In genomic region chr2:164439235-164439634, GRCh38 we compare ENCODE assay signal across 27 cellular contexts.
DNase-seq lines count a peak whose midpoint lies in the region; ATAC-seq, FAIRE-seq and TF ChIP-seq lines count a peak whose summit lies in the region.
"Had no signal": no experiment of that assay in that cellular context is flagged by ENCODE, and none has a peak within 500 bp of the region (broad histone marks: within the 10 kb centered on the region; RNA-seq: fewer than 3 reads in every experiment).

No MANE protein-coding gene starts in this region.

- no peak overlapping the region for H3K9ac ChIP-seq in Loucy (ENCODE audit: low read depth, low read length, poor library complexity, severe bottlenecking)
- H3K9ac ChIP-seq: BLaER1 had no signal

- H3K4me3 Mint-ChIP-seq in activated T-cell treated with anti-CD3 and anti-CD28 coated beads, Interleukin-2, amount 50 U/mL, for 4 hours, result no peak overlapping the region
- H3K4me3 Mint-ChIP-seq: CD14-positive monocyte; CD4-positive, alpha-beta memory T cell; CD4-positive, CD25-positive, alpha-beta regulatory T cell; CD8-positive, alpha-beta memory T cell had no signal

- peak; percentile 44 for FAIRE-seq in GM19239 (lab: Jason Lieb, UNC)
- FAIRE-seq: A204.1, GM12878, GM12892, GM18507 had no signal

- TF ChIP-seq CTCF in Loucy (conservative IDR thresholded peaks at IDR 0.05; ENCODE audit: low read length), result no peak
- no peak for TF ChIP-seq CTCF in VCaP (conservative IDR thresholded peaks at IDR 0.05)

- no peaks in the 10 kb centered on the region for H3K9me2 ChIP-seq in Loucy (replicated peaks; ENCODE audit: low read depth, low read length)

- no peak for DNase-seq in GM19239 (ENCODE audit: insufficient read length, low spot score)
- peak; percentile 59 for DNase-seq in NCI-H526 treated with DMSO at 0.1 percent for 48 hours (lab: John Stamatoyannopoulos, UW)
- no peak for DNase-seq in activated T-cell treated with anti-CD3 and anti-CD28 coated beads, Interleukin-2, amount 50 U/mL, for 4 hours
- DNase-seq in activated naive CD4-positive, alpha-beta T cell treated with anti-CD3 and anti-CD28 coated beads, Interleukin-2, amount 50 U/mL, for 16 hours, result no peak
- no peak for DNase-seq in globus pallidus (ENCODE audit: low spot score)
- DNase-seq: ACHN; BE2C; C1 segment of cervical spinal cord; CD4-positive, alpha-beta memory T cell; CD4-positive, CD25-positive, alpha-beta regulatory T cell; CD8-positive, alpha-beta memory T cell; DMS 273 treated with DMSO at 0.1 percent for 48 hours; DMS153; DMS79; DND-41; EL; GDM1 had no signal

- H3K4me1 Mint-ChIP-seq in activated T-cell treated with anti-CD3 and anti-CD28 coated beads, Interleukin-2, amount 50 U/mL, for 4 hours (ENCODE audit: low read depth), result no peaks in the 10 kb centered on the region
- H3K4me1 Mint-ChIP-seq: CD14-positive monocyte; CD8-positive, alpha-beta memory T cell had no signal

- H3K9me3 Mint-ChIP-seq in activated T-cell treated with anti-CD3 and anti-CD28 coated beads, Interleukin-2, amount 50 U/mL, for 4 hours, result no peaks in the 10 kb centered on the region
- H3K9me3 Mint-ChIP-seq: CD14-positive monocyte had no signal

- H3K36me3 ChIP-seq in Loucy (ENCODE audit: insufficient read depth, low read length), result no peaks in the 10 kb centered on the region
- H3K36me3 ChIP-seq: BE2C, BLaER1 had no signal

- H3K27me3 Mint-ChIP-seq in activated T-cell treated with anti-CD3 and anti-CD28 coated beads, Interleukin-2, amount 50 U/mL, for 4 hours (ENCODE audit: low read depth), result no peaks in the 10 kb centered on the region
- H3K27me3 Mint-ChIP-seq: CD4-positive, alpha-beta memory T cell; CD4-positive, CD25-positive, alpha-beta regulatory T cell; CD8-positive, alpha-beta memory T cell had no signal

- H3F3A ChIP-seq in Loucy (ENCODE audit: low read depth), result no peaks in the 10 kb centered on the region

- H3K9me3 ChIP-seq in Loucy (ENCODE audit: insufficient read depth, low read depth, low read length), result no peaks in the 10 kb centered on the region
- H3K9me3 ChIP-seq: BE2C, BLaER1 had no signal

- no peaks in the 10 kb centered on the region for H3K79me2 ChIP-seq in Loucy (ENCODE audit: insufficient read depth, low read length)

- H3K27me3 ChIP-seq in Loucy (ENCODE audit: insufficient read depth, low read length, poor library complexity, severe bottlenecking), result no peaks in the 10 kb centered on the region
- H3K27me3 ChIP-seq: BE2C, BLaER1 had no signal

- ATAC-seq in HG03432 (IDR thresholded peaks at IDR 0.05; ENCODE audit: unreplicated experiment), result no peak
- ATAC-seq in activated T-cell treated with anti-CD3 and anti-CD28 coated beads, Interleukin-2, amount 50 U/mL, for 4 hours, result no peak
- ATAC-seq: GM12878 had no signal

- H3K36me3 Mint-ChIP-seq in activated T-cell treated with anti-CD3 and anti-CD28 coated beads, Interleukin-2, amount 50 U/mL, for 4 hours (ENCODE audit: insufficient read depth), result no peaks in the 10 kb centered on the region
- H3K36me3 Mint-ChIP-seq: CD14-positive monocyte; CD4-positive, alpha-beta memory T cell; CD4-positive, CD25-positive, alpha-beta regulatory T cell; CD8-positive, alpha-beta memory T cell had no signal

- H3K27ac ChIP-seq in VCaP, result peak overlapping the region; percentile 7; the same call in 1 of the 2 replicates
- H3K27ac ChIP-seq: 22Rv1, BLaER1 had no signal

- H3K4me3 ChIP-seq in Loucy (ENCODE audit: low read length, poor library complexity, severe bottlenecking), result no peak overlapping the region
- H3K4me3 ChIP-seq: BLaER1, GM12878 had no signal

- peak overlapping the region; percentile 61; the same call in 1 of the 2 replicates for H2AFZ ChIP-seq in Loucy (ENCODE audit: low read length)

- H3K4me2 ChIP-seq in Loucy (ENCODE audit: low read depth, low read length, poor library complexity, severe bottlenecking), result peak overlapping the region; percentile 20
- H3K4me2 ChIP-seq: BLaER1 had no signal

- H3K4me1 ChIP-seq in Loucy (ENCODE audit: insufficient read depth, low read length, poor library complexity, severe bottlenecking), result peaks cover 12% of the 10 kb centered on the region
- H3K4me1 ChIP-seq: BE2C had no signal

- H4K20me1 ChIP-seq in Loucy (ENCODE audit: insufficient read depth, low read length, poor library complexity, severe bottlenecking), result no peaks in the 10 kb centered on the region
- H4K20me1 ChIP-seq: BLaER1 had no signal
